Comparison of ENCODE assay signal across 1 cellular context in genomic region chr5:160844177-160844576, GRCh38.
TF ChIP-seq lines count a peak whose summit lies in the region.

No MANE protein-coding gene starts in this region.

TF ChIP-seq in GM12878, 131 proteins besides CTCF, POLR2A, EP300 and RAD21:
- TF ChIP-seq ETV6 (conservative IDR thresholded peaks at IDR 0.05 in 1 of 2, IDR thresholded peaks at IDR 0.05 in 1 of 2; ENCODE audit: borderline replicate concordance in 1 of 2, low read depth in 1 of 2), result no peak
- TF ChIP-seq RELB (IDR thresholded peaks at IDR 0.05; ENCODE audit: low read depth), result peak; percentile 45; the same call in 1 of the 2 replicates
- TF ChIP-seq BHLHE40 (IDR thresholded peaks at IDR 0.05; ENCODE audit: borderline replicate concordance in 1 of 2, low read depth in 2 of 2, low read length in 1 of 2), result peak; percentile 24 to 57; a peak in 1 of 4 replicates
- TF ChIP-seq NR2F1 (conservative IDR thresholded peaks at IDR 0.05), result no peak
- TF ChIP-seq ZZZ3 (IDR thresholded peaks at IDR 0.05; ENCODE audit: control insufficient read depth, insufficient read length, low read depth), result no peak
- 0 out of 2 replicates have a peak, but pooled peaks have one; percentile 17 for TF ChIP-seq IKZF1 (conservative IDR thresholded peaks at IDR 0.05)
- no peak for TF ChIP-seq PRDM15 (CRISPR knock-in tag; IDR thresholded peaks at IDR 0.05)
- TF ChIP-seq FOXM1 (IDR thresholded peaks at IDR 0.05; ENCODE audit: low read depth, low read length), result no peak
- no peak for TF ChIP-seq ESRRA (IDR thresholded peaks at IDR 0.05; ENCODE audit: low read length)
- TF ChIP-seq SUPT20H (IDR thresholded peaks at IDR 0.05; ENCODE audit: borderline replicate concordance, control insufficient read depth, low read depth, low read length), result no peak
- TF ChIP-seq NRF1 (conservative IDR thresholded peaks at IDR 0.05; ENCODE audit: low read depth, low read length), result no peak
- TF ChIP-seq IKZF2 (IDR thresholded peaks at IDR 0.05), result peak; percentile 53; a peak in 2 of 4 replicates
- no peak for TF ChIP-seq CREM (IDR thresholded peaks at IDR 0.05; ENCODE audit: low read depth)
- no peak for TF ChIP-seq ZBTB11 (CRISPR knock-in tag; IDR thresholded peaks at IDR 0.05)
- TF ChIP-seq, protein P1, sequence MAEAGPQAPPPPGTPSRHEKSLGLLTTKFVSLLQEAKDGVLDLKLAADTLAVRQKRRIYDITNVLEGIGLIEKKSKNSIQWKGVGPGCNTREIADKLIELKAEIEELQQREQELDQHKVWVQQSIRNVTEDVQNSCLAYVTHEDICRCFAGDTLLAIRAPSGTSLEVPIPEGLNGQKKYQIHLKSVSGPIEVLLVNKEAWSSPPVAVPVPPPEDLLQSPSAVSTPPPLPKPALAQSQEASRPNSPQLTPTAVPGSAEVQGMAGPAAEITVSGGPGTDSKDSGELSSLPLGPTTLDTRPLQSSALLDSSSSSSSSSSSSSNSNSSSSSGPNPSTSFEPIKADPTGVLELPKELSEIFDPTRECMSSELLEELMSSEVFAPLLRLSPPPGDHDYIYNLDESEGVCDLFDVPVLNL (IDR thresholded peaks at IDR 0.05; ENCODE audit: low read depth, low read length), result no peak
- TF ChIP-seq, protein P2, sequence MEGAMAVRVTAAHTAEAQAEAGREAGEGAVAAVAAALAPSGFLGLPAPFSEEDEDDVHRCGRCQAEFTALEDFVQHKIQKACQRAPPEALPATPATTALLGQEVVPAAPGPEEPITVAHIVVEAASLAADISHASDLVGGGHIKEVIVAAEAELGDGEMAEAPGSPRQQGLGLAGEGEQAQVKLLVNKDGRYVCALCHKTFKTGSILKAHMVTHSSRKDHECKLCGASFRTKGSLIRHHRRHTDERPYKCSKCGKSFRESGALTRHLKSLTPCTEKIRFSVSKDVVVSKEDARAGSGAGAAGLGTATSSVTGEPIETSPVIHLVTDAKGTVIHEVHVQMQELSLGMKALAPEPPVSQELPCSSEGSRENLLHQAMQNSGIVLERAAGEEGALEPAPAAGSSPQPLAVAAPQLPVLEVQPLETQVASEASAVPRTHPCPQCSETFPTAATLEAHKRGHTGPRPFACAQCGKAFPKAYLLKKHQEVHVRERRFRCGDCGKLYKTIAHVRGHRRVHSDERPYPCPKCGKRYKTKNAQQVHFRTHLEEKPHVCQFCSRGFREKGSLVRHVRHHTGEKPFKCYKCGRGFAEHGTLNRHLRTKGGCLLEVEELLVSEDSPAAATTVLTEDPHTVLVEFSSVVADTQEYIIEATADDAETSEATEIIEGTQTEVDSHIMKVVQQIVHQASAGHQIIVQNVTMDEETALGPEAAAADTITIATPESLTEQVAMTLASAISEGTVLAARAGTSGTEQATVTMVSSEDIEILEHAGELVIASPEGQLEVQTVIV (IDR thresholded peaks at IDR 0.05; ENCODE audit: borderline replicate concordance, partially characterized antibody), result no peak
- no peak for TF ChIP-seq CHD2 (IDR thresholded peaks at IDR 0.05; ENCODE audit: borderline replicate concordance, low read depth, low read length)
- peak; percentile 82 for TF ChIP-seq MTA2 (IDR thresholded peaks at IDR 0.05; ENCODE audit: low read depth)
- TF ChIP-seq E2F8 (IDR thresholded peaks at IDR 0.05; ENCODE audit: low read depth, partially characterized antibody), result no peak
- peak; percentile 52; the same call in 1 of the 2 replicates for TF ChIP-seq RAD51 (IDR thresholded peaks at IDR 0.05)
- TF ChIP-seq SREBF2 (IDR thresholded peaks at IDR 0.05; ENCODE audit: low read length), result no peak
- TF ChIP-seq WRNIP1 (IDR thresholded peaks at IDR 0.05; ENCODE audit: borderline replicate concordance, low read depth, low read length), result no peak
- TF ChIP-seq NR2C2 (IDR thresholded peaks at IDR 0.05; ENCODE audit: borderline replicate concordance, control insufficient read depth, insufficient read length, low read depth), result no peak
